ENCODE assay signal across 23 cellular contexts in genomic region chrX:150226223-150226965, GRCh38.
"Had no signal": no experiment of that assay in that cellular context is flagged by ENCODE, and none has a peak within 500 bp of the region (broad histone marks: within the 10 kb centered on the region; RNA-seq: fewer than 3 reads in every experiment).

No MANE protein-coding gene starts in this region.

- H3K4me1 Mint-ChIP-seq: activated B cell treated with CpG ODN at 0.5 μM for 24 hours; central memory CD8-positive, alpha-beta T cell; mesothelial cell of epicardium had no signal

- H3K4me1 ChIP-seq: breast epithelium, heart right ventricle, left lung, prostate gland, thyroid gland had no signal

- H3K9me3 ChIP-seq: breast epithelium, heart right ventricle, left lung, ovary, prostate gland, thyroid gland had no signal

- H3K4me3 ChIP-seq: breast epithelium, heart right ventricle, left lung, ovary, prostate gland, thyroid gland had no signal

- H3K9me3 Mint-ChIP-seq: activated B cell treated with CpG ODN at 0.5 μM for 24 hours; activated naive CD4-positive, alpha-beta T cell treated with anti-CD3 and anti-CD28 coated beads for 36 hours; activated naive CD8-positive, alpha-beta T cell treated with anti-CD3 and anti-CD28 coated beads, Interleukin-2, amount 10 ng/mL, durations not matched to agents 7 days and 5 days; activated T-cell treated with anti-CD3 and anti-CD28 coated beads, Interleukin-2, amount 50 U/mL, for 72 hours; central memory CD8-positive, alpha-beta T cell; natural killer cell; stimulated activated naive CD8-positive, alpha-beta T cell treated with anti-CD3 and anti-CD28 coated beads, Interleukin-15, Interleukin-2, amounts not matched to agents 100 ng/mL and 50 ng/mL, for 24 hours had no signal

- ATAC-seq: activated CD4-positive, alpha-beta T cell treated with anti-CD3 and anti-CD28 coated beads for 36 hours; activated T-cell treated with anti-CD3 and anti-CD28 coated beads, Interleukin-2, amount 50 U/mL, for 72 hours; heart right ventricle; left lung; natural killer cell had no signal

- H3K27me3 Mint-ChIP-seq: activated CD4-positive, alpha-beta T cell treated with anti-CD3 and anti-CD28 coated beads for 36 hours; stimulated activated naive CD8-positive, alpha-beta T cell treated with anti-CD3 and anti-CD28 coated beads, Interleukin-15, Interleukin-2, amounts not matched to agents 100 ng/mL and 50 ng/mL, for 24 hours had no signal

- H3K27ac Mint-ChIP-seq: activated B cell treated with CpG ODN at 0.5 μM for 24 hours; activated CD4-positive, alpha-beta T cell treated with anti-CD3 and anti-CD28 coated beads for 36 hours; activated naive CD4-positive, alpha-beta T cell treated with anti-CD3 and anti-CD28 coated beads for 36 hours; activated naive CD8-positive, alpha-beta T cell treated with anti-CD3 and anti-CD28 coated beads, Interleukin-2, amount 10 ng/mL, durations not matched to agents 7 days and 5 days; activated T-cell treated with anti-CD3 and anti-CD28 coated beads, Interleukin-2, amount 50 U/mL, for 72 hours; mesothelial cell of epicardium; natural killer cell; stimulated activated naive CD8-positive, alpha-beta T cell treated with anti-CD3 and anti-CD28 coated beads, Interleukin-15, Interleukin-2, amounts not matched to agents 100 ng/mL and 50 ng/mL, for 24 hours had no signal

- H3K36me3 Mint-ChIP-seq: activated naive CD8-positive, alpha-beta T cell treated with anti-CD3 and anti-CD28 coated beads, Interleukin-2, amount 10 ng/mL, durations not matched to agents 7 days and 5 days; mesothelial cell of epicardium; natural killer cell had no signal

- H3K4me3 Mint-ChIP-seq: activated B cell treated with CpG ODN at 0.5 μM for 24 hours; activated CD4-positive, alpha-beta T cell treated with anti-CD3 and anti-CD28 coated beads for 36 hours; activated naive CD4-positive, alpha-beta T cell treated with anti-CD3 and anti-CD28 coated beads for 36 hours; activated T-cell treated with anti-CD3 and anti-CD28 coated beads, Interleukin-2, amount 50 U/mL, for 72 hours; central memory CD8-positive, alpha-beta T cell; mesothelial cell of epicardium; natural killer cell; stimulated activated naive CD8-positive, alpha-beta T cell treated with anti-CD3 and anti-CD28 coated beads, Interleukin-15, Interleukin-2, amounts not matched to agents 100 ng/mL and 50 ng/mL, for 24 hours had no signal

- H3K27ac ChIP-seq: breast epithelium, epithelial cell of prostate, heart right ventricle, left lung, ovary, prostate gland, thyroid gland had no signal

- DNase-seq: activated B cell treated with CpG ODN at 0.5 μM for 24 hours; activated CD4-positive, alpha-beta T cell treated with anti-CD3 and anti-CD28 coated beads for 36 hours; activated CD4-positive, alpha-beta T cell treated with anti-CD3 and anti-CD28 coated beads, Interleukin-2, amount 50 U/mL, for 4 hours; activated effector memory CD4-positive, alpha-beta T cell treated with Interleukin-2 at 50 U/mL for 16 hours; activated naive CD4-positive, alpha-beta T cell treated with anti-CD3 and anti-CD28 coated beads for 36 hours; activated naive CD8-positive, alpha-beta T cell treated with anti-CD3 and anti-CD28 coated beads, Interleukin-2, amount 10 ng/mL, durations not matched to agents 7 days and 5 days; activated T-cell treated with anti-CD3 and anti-CD28 coated beads, Interleukin-2, amount 50 U/mL, for 72 hours; amniotic stem cell; heart right ventricle; left lung; natural killer cell; ovary; stimulated activated CD4-positive, alpha-beta T cell treated with anti-CD3 and anti-CD28 coated beads, Interleukin-12 subunit alpha, Interleukin-12 subunit beta, amount 100 ng/mL, for 4 hours; stimulated activated CD4-positive, alpha-beta T cell treated with anti-CD3 and anti-CD28 coated beads, Interleukin-4, amount 100 ng/mL, for 4 hours; substantia nigra; T-helper 9 cell; thyroid gland had no signal

- H3K36me3 ChIP-seq: breast epithelium, heart right ventricle, left lung, ovary, prostate gland, thyroid gland had no signal

- H3K27me3 ChIP-seq: left lung, ovary, thyroid gland had no signal
